In the genomic region with DNA sequence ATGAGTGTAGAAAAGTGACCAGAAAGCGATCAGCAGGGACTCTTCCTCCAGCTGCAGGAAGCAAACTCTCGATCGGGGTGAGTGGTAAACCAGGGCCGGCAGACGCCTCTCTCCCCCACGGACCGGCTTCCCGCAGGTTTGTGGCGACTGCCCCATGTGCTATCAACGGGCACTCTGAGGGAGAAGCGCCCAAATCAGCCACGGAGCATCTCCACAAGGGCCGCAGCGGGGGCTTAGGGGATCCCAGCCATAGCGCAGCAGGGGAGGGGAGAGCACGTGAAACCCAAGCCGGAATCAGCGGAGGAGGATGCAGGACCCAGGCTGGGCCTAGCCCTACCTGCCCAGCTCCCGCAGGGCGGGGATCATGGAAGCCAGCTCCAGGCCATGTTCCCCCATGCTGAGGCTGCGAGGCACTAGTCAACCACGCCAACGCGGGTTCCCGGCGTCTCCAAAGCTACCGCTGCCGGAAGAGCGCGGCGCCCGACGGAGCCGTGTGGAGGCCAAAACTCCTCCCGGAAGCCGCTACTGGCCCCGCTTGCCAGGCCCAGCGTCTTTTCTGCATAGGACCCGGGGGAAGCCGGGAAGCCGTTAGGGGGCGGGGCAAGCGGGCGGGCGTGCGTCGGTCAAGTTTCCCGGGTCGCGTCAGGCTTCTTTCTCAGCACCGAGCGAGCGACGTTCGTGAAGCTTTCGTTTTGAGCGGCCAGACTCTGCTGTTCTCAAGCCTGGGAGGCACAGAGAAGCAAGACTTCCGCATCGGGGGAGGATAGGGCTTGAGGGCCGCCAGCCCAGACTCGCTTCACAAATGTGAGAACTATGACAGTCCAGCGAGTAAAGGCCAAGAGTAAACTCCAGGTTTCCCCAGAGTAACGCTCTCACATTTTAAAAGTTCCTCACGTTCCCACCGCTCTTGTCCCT, we compare ENCODE assay signal across 1 cellular context.
TF ChIP-seq lines count a peak whose summit lies in the region.

ATR (minus strand) TSS at position 425 of the 915 bp plus-strand sequence; CDS start at position 396, 29 bp downstream.

TF ChIP-seq in K562, 482 proteins besides CTCF, POLR2A, EP300 and RAD21 (continued from another document and continues in another):
- TF ChIP-seq ZBTB40 (IDR thresholded peaks at IDR 0.05) = peak; percentile 86
- no peak for TF ChIP-seq ZBTB40 (CRISPR knock-in tag; IDR thresholded peaks at IDR 0.05)
- TF ChIP-seq ZNF436 (CRISPR knock-in tag; IDR thresholded peaks at IDR 0.05) = no peak
- TF ChIP-seq ZNF354B (CRISPR knock-in tag; IDR thresholded peaks at IDR 0.05) = no peak
- TF ChIP-seq PML (IDR thresholded peaks at IDR 0.05; ENCODE audit: low read length) = peak; percentile 62; the same call in 1 of the 2 replicates
- peak; percentile 24; the same call in 1 of the 2 replicates for TF ChIP-seq ZBTB7A (IDR thresholded peaks at IDR 0.05; ENCODE audit: borderline replicate concordance, control insufficient read depth, low read depth, low read length)
- peak; percentile 20; the same call in 1 of the 2 replicates for TF ChIP-seq CEBPG (CRISPR knock-in tag; IDR thresholded peaks at IDR 0.05)
- no peak for TF ChIP-seq CEBPG (tag; conservative IDR thresholded peaks at IDR 0.05 in 1 of 2, IDR thresholded peaks at IDR 0.05 in 1 of 2)
- TF ChIP-seq MAFF (IDR thresholded peaks at IDR 0.05; ENCODE audit: low read length) = no peak
- peak in 1 of 2 experiments; percentile 53; a peak in 1 of 4 replicates for TF ChIP-seq ARNT (IDR thresholded peaks at IDR 0.05)
- TF ChIP-seq TCF7L2 (IDR thresholded peaks at IDR 0.05; ENCODE audit: low read depth, low read length) = 0 out of 2 replicates have a peak, but pooled peaks have one; percentile 31
- TF ChIP-seq CC2D1A (IDR thresholded peaks at IDR 0.05) = peak; percentile 99
- peak; percentile 45; the same call in 1 of the 2 replicates for TF ChIP-seq NR2C1 (IDR thresholded peaks at IDR 0.05)
- peak; percentile 73 for TF ChIP-seq NR2C1 (tag; IDR thresholded peaks at IDR 0.05)
- peak; percentile 92 for TF ChIP-seq ZBTB17 (CRISPR knock-in tag; IDR thresholded peaks at IDR 0.05)
- TF ChIP-seq, protein P1, sequence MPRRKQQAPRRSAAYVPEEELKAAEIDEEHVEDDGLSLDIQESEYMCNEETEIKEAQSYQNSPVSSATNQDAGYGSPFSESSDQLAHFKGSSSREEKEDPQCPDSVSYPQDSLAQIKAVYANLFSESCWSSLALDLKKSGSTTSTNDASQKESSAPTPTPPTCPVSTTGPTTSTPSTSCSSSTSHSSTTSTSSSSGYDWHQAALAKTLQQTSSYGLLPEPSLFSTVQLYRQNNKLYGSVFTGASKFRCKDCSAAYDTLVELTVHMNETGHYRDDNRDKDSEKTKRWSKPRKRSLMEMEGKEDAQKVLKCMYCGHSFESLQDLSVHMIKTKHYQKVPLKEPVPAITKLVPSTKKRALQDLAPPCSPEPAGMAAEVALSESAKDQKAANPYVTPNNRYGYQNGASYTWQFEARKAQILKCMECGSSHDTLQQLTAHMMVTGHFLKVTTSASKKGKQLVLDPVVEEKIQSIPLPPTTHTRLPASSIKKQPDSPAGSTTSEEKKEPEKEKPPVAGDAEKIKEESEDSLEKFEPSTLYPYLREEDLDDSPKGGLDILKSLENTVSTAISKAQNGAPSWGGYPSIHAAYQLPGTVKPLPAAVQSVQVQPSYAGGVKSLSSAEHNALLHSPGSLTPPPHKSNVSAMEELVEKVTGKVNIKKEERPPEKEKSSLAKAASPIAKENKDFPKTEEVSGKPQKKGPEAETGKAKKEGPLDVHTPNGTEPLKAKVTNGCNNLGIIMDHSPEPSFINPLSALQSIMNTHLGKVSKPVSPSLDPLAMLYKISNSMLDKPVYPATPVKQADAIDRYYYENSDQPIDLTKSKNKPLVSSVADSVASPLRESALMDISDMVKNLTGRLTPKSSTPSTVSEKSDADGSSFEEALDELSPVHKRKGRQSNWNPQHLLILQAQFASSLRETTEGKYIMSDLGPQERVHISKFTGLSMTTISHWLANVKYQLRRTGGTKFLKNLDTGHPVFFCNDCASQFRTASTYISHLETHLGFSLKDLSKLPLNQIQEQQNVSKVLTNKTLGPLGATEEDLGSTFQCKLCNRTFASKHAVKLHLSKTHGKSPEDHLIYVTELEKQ (CRISPR knock-in tag; IDR thresholded peaks at IDR 0.05) = no peak
- TF ChIP-seq SETDB1 (IDR thresholded peaks at IDR 0.05; ENCODE audit: low read length) = peak; percentile 7
- TF ChIP-seq, protein P2, sequence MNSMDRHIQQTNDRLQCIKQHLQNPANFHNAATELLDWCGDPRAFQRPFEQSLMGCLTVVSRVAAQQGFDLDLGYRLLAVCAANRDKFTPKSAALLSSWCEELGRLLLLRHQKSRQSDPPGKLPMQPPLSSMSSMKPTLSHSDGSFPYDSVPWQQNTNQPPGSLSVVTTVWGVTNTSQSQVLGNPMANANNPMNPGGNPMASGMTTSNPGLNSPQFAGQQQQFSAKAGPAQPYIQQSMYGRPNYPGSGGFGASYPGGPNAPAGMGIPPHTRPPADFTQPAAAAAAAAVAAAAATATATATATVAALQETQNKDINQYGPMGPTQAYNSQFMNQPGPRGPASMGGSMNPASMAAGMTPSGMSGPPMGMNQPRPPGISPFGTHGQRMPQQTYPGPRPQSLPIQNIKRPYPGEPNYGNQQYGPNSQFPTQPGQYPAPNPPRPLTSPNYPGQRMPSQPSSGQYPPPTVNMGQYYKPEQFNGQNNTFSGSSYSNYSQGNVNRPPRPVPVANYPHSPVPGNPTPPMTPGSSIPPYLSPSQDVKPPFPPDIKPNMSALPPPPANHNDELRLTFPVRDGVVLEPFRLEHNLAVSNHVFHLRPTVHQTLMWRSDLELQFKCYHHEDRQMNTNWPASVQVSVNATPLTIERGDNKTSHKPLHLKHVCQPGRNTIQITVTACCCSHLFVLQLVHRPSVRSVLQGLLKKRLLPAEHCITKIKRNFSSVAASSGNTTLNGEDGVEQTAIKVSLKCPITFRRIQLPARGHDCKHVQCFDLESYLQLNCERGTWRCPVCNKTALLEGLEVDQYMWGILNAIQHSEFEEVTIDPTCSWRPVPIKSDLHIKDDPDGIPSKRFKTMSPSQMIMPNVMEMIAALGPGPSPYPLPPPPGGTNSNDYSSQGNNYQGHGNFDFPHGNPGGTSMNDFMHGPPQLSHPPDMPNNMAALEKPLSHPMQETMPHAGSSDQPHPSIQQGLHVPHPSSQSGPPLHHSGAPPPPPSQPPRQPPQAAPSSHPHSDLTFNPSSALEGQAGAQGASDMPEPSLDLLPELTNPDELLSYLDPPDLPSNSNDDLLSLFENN (IDR thresholded peaks at IDR 0.05; ENCODE audit: low read depth in 2 of 2, low read length in 2 of 2) = peak in 1 of 2 experiments; percentile 23; a peak in 1 of 4 replicates
- no peak for TF ChIP-seq FOXA1 (IDR thresholded peaks at IDR 0.05; ENCODE audit: borderline replicate concordance)
- no peak for TF ChIP-seq ZNF586 (CRISPR knock-in tag; conservative IDR thresholded peaks at IDR 0.05)
- TF ChIP-seq MXI1 (IDR thresholded peaks at IDR 0.05; ENCODE audit: low read depth, low read length) = peak; percentile 76; the same call in 1 of the 2 replicates
- peak; percentile 4 for TF ChIP-seq ZFP36 (IDR thresholded peaks at IDR 0.05; ENCODE audit: low read depth, low read length, partially characterized antibody)
- peak; percentile 94 for TF ChIP-seq KDM5B (IDR thresholded peaks at IDR 0.05; ENCODE audit: insufficient replicate concordance, low read depth, low read length)
- TF ChIP-seq SRF (CRISPR knock-in tag; IDR thresholded peaks at IDR 0.05) = peak in 1 of 2 experiments; percentile 68; a peak in 1 of 4 replicates
- no peak for TF ChIP-seq EZH2 (IDR thresholded peaks at IDR 0.05; ENCODE audit: borderline replicate concordance, low read depth, low read length)
- TF ChIP-seq ATF6 (CRISPR knock-in tag; IDR thresholded peaks at IDR 0.05) = 0 out of 2 replicates have a peak, but pooled peaks have one; percentile 66
- TF ChIP-seq ZNF583 (CRISPR knock-in tag; IDR thresholded peaks at IDR 0.05) = peak; percentile 56; the same call in 1 of the 2 replicates
- no peak; the same call in 1 of the 2 replicates for TF ChIP-seq RB1 (IDR thresholded peaks at IDR 0.05; ENCODE audit: low read depth)
- TF ChIP-seq RFX5 (IDR thresholded peaks at IDR 0.05; ENCODE audit: low read depth, low read length) = no peak
- TF ChIP-seq RFX1 (IDR thresholded peaks at IDR 0.05) = peak; percentile 86
- TF ChIP-seq POU5F1 (IDR thresholded peaks at IDR 0.05; ENCODE audit: borderline replicate concordance, low read depth, low read length, partially characterized antibody) = peak; percentile 98
- peak; percentile 98 for TF ChIP-seq HMGN3 (IDR thresholded peaks at IDR 0.05; ENCODE audit: borderline replicate concordance, extremely low read depth, insufficient read length, low read depth, low read length)
- TF ChIP-seq ZBTB9 (CRISPR knock-in tag; IDR thresholded peaks at IDR 0.05) = peak; percentile 61; the same call in 1 of the 2 replicates
